13 cellular contexts compared by ENCODE assay signal in the genomic region with DNA sequence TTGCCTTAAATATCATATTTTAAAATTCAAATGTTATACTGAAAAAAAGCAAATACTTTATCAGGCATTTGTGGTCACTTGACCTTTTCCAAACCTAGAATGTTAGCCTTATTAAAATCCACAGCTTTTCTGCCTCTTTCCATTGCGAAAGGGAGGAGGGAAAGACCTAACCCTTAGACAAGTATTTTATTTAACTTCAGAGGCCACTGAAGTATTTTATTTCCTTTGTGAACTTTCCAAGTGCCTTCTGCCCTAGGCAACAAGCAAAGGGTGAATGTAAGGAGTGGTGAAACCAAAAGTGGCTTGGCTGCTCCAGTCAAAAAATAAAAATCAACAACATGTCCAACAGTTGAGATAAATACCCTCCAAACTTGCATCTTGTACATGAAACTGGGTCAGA.
"Had no signal": no experiment of that assay in that cellular context is flagged by ENCODE, and none has a peak within 500 bp of the region (broad histone marks: within the 10 kb centered on the region; RNA-seq: fewer than 3 reads in every experiment).

No MANE protein-coding gene starts in this region.

- H3K27me3 ChIP-seq: esophagus muscularis mucosa, transverse colon had no signal

- H3K27ac Mint-ChIP-seq: activated CD4-positive, alpha-beta memory T cell treated with anti-CD3 and anti-CD28 coated beads, Interleukin-2, amount 10 ng/mL, durations not matched to agents 7 days and 5 days; activated naive CD8-positive, alpha-beta T cell; stimulated activated effector memory CD8-positive, alpha-beta T cell treated with anti-CD3 and anti-CD28 coated beads, Interleukin-12 subunit alpha, Interleukin-12 subunit beta, amount 100 ng/mL, for 72 hours had no signal

- H3K4me3 ChIP-seq: esophagus muscularis mucosa, transverse colon had no signal

- H3K36me3 Mint-ChIP-seq: activated naive CD8-positive, alpha-beta T cell; naive B cell; stimulated activated effector memory CD8-positive, alpha-beta T cell treated with anti-CD3 and anti-CD28 coated beads, Interleukin-12 subunit alpha, Interleukin-12 subunit beta, amount 100 ng/mL, for 72 hours had no signal

- H3K27ac ChIP-seq: esophagus muscularis mucosa, neutrophil, transverse colon had no signal

- H3K9me3 ChIP-seq: esophagus muscularis mucosa, neutrophil, transverse colon had no signal

- H3K4me3 Mint-ChIP-seq: activated CD4-positive, alpha-beta memory T cell treated with anti-CD3 and anti-CD28 coated beads, Interleukin-2, amount 10 ng/mL, durations not matched to agents 7 days and 5 days; activated naive CD8-positive, alpha-beta T cell; naive B cell; stimulated activated effector memory CD8-positive, alpha-beta T cell treated with anti-CD3 and anti-CD28 coated beads, Interleukin-12 subunit alpha, Interleukin-12 subunit beta, amount 100 ng/mL, for 72 hours had no signal

- H3K36me3 ChIP-seq: esophagus muscularis mucosa, neutrophil, transverse colon had no signal

- H3K4me1 ChIP-seq: esophagus muscularis mucosa, transverse colon had no signal

- DNase-seq: activated CD4-positive, alpha-beta memory T cell treated with anti-CD3 and anti-CD28 coated beads, Interleukin-2, amount 10 ng/mL, durations not matched to agents 7 days and 5 days; activated CD4-positive, alpha-beta T cell treated with anti-CD3 and anti-CD28 coated beads for 1 hour; activated gamma-delta T cell; activated T-cell treated with anti-CD3 and anti-CD28 coated beads, Interleukin-2, amount 50 U/mL, for 48 hours; anterior cingulate cortex; naive B cell; small intestine; T-helper 9 cell; transverse colon had no signal

- ATAC-seq: stimulated activated effector memory CD8-positive, alpha-beta T cell treated with anti-CD3 and anti-CD28 coated beads, Interleukin-12 subunit alpha, Interleukin-12 subunit beta, amount 100 ng/mL, for 72 hours had no signal

- H3K9me3 Mint-ChIP-seq: activated CD4-positive, alpha-beta memory T cell treated with anti-CD3 and anti-CD28 coated beads, Interleukin-2, amount 10 ng/mL, durations not matched to agents 7 days and 5 days; stimulated activated effector memory CD8-positive, alpha-beta T cell treated with anti-CD3 and anti-CD28 coated beads, Interleukin-12 subunit alpha, Interleukin-12 subunit beta, amount 100 ng/mL, for 72 hours had no signal
